In genomic region chr9:93134740-93135444, GRCh38 we compare ENCODE assay signal across 1 cellular context.
TF ChIP-seq lines count a peak whose summit lies in the region.

No MANE protein-coding gene starts in this region.

TF ChIP-seq in GM23338, 12 proteins besides CTCF, POLR2A, EP300 and RAD21 (continued from another document):
- TF ChIP-seq REST (IDR thresholded peaks at IDR 0.05; ENCODE audit: unreplicated experiment): no peak
- TF ChIP-seq EZH2phosphoT487 (IDR thresholded peaks at IDR 0.05; ENCODE audit: unreplicated experiment): no peak
- no peak for TF ChIP-seq STAT1 (IDR thresholded peaks at IDR 0.05; ENCODE audit: unreplicated experiment)
- no peak for TF ChIP-seq ETS1 (IDR thresholded peaks at IDR 0.05)
- no peak for TF ChIP-seq ZNF114 (CRISPR knock-in tag; IDR thresholded peaks at IDR 0.05)
- no peak for TF ChIP-seq ZNF331 (CRISPR knock-in tag; IDR thresholded peaks at IDR 0.05; ENCODE audit: low read depth)
